ENCODE assay signal across 15 cellular contexts in genomic region chr4:1349359-1350168, GRCh38. TPM values are rescaled to one million over a fixed set of nuclear protein-coding genes. Genes with fewer than 3 reads are reported as not detected.
DNase-seq lines count a peak whose midpoint lies in the region; ATAC-seq, FAIRE-seq and TF ChIP-seq lines count a peak whose summit lies in the region.
"Had no signal": no experiment of that assay in that cellular context is flagged by ENCODE, and none has a peak within 500 bp of the region (broad histone marks: within the 10 kb centered on the region; RNA-seq: fewer than 3 reads in every experiment).

No MANE protein-coding gene starts in this region.

- H3K27me3 ChIP-seq in BLaER1 treated with 17β-estradiol and CSF1 and Interleukin-3, amounts not matched to agents 10 nM and 100 nM, result no peaks in the 10 kb centered on the region
- H3K27me3 ChIP-seq in CD4-positive, alpha-beta memory T cell (ENCODE audit: insufficient read depth, low read length), result no peaks in the 10 kb centered on the region
- no peaks in the 10 kb centered on the region for H3K27me3 ChIP-seq in small intestine (ENCODE audit: control insufficient read depth in 2 of 2, insufficient read depth in 2 of 2, low read length in 2 of 2)
- H3K27me3 ChIP-seq: uterus had no signal

- DNase-seq in CD4-positive, alpha-beta memory T cell, result peak in 1 of 5 donors; percentile 9
- no peak for DNase-seq in activated T-helper 1 cell treated with anti-CD3 and anti-CD28 coated beads, Interleukin-12 subunit alpha, Interleukin-12 subunit beta, Interleukin-2, Interleukin-4 antibody, amounts not matched to agents 30 ng/mL and 10 ng/mL and 1 ng/mL, durations not matched to agents 14 hours and 24 hours and 36 hours (ENCODE audit: low spot score)
- DNase-seq in kidney, result peak; percentile 74
- DNase-seq in small intestine, result no peak
- no peak for DNase-seq in H54 (ENCODE audit: insufficient read length, low spot score)
- DNase-seq: activated CD4-positive, alpha-beta T cell treated with anti-CD3 and anti-CD28 coated beads for 48 hours; CD4-positive, CD25-positive, alpha-beta regulatory T cell; NCI-H1105; retina; stimulated activated CD4-positive, alpha-beta T cell treated with anti-CD3 and anti-CD28 coated beads, Interleukin-2, amount 100 ng/mL, for 48 hours; uterus had no signal

- ATAC-seq in HG02642 (IDR thresholded peaks at IDR 0.05; ENCODE audit: poor library complexity, unreplicated experiment), result no peak
- ATAC-seq: HepG2 had no signal

- no peak for TF ChIP-seq CTCF in kidney (IDR thresholded peaks at IDR 0.05; ENCODE audit: borderline replicate concordance, extremely low read depth, insufficient read depth)

- POLR2A ChIA-PET in CD4-positive, alpha-beta memory T cell (lab: Charles Lee; ENCODE audit: partially characterized antibody), result no interaction called here

- CTCF ChIA-PET in CD4-positive, alpha-beta memory T cell (lab: Charles Lee; ENCODE audit: partially characterized antibody), result interaction anchor here (1.1 to 2.4 kb wide), 5 partner anchors 31 to 280 kb away, joined by 3 to 25 read pairs (median 4); no protein-coding TSS in a partner anchor

- peaks cover 12 to 21% of the 10 kb centered on the region in 2 donors for H3K36me3 Mint-ChIP-seq in CD4-positive, alpha-beta memory T cell
- peaks cover 7% of the 10 kb centered on the region for H3K36me3 Mint-ChIP-seq in activated T-helper 1 cell treated with anti-CD3 and anti-CD28 coated beads, Interleukin-12 subunit alpha, Interleukin-12 subunit beta, Interleukin-2, Interleukin-4 antibody, amounts not matched to agents 30 ng/mL and 10 ng/mL and 1 ng/mL, durations not matched to agents 14 hours and 24 hours and 36 hours (ENCODE audit: low read depth)

- peaks cover 0 to 20% (median 7%) of the 10 kb centered on the region in 11 experiments; a peak in 8 of 22 replicates for H4K20me1 ChIP-seq in BLaER1 treated with 17β-estradiol and CSF1 and Interleukin-3, amounts not matched to agents 10 nM and 100 nM

- H3K4me1 Mint-ChIP-seq in CD4-positive, alpha-beta memory T cell, result peaks cover 23 to 57% (median 28%) of the 10 kb centered on the region in 4 donors
- peaks cover 32% of the 10 kb centered on the region for H3K4me1 Mint-ChIP-seq in activated T-helper 1 cell treated with anti-CD3 and anti-CD28 coated beads, Interleukin-12 subunit alpha, Interleukin-12 subunit beta, Interleukin-2, Interleukin-4 antibody, amounts not matched to agents 30 ng/mL and 10 ng/mL and 1 ng/mL, durations not matched to agents 14 hours and 24 hours and 36 hours (ENCODE audit: low read depth)

- peaks cover 36 to 63% (median 51%) of the 10 kb centered on the region in 10 experiments for H3K4me1 ChIP-seq in BLaER1 treated with 17β-estradiol and CSF1 and Interleukin-3, amounts not matched to agents 10 nM and 100 nM
- peaks cover 35% of the 10 kb centered on the region for H3K4me1 ChIP-seq in CD4-positive, alpha-beta memory T cell (ENCODE audit: insufficient read depth, low read length)
- H3K4me1 ChIP-seq in kidney (ENCODE audit: control insufficient read depth in 1 of 2, insufficient read depth in 1 of 2, low read depth in 1 of 2, low read length in 2 of 2) (peaks cover 11 to 24% of the 10 kb centered on the region in 2 donors), small intestine (ENCODE audit: control insufficient read depth in 2 of 2, insufficient read depth in 1 of 2, low read depth in 1 of 2, low read length in 1 of 2) (peaks cover 0 to 3% of the 10 kb centered on the region in 2 donors)

- TF ChIP-seq POLR2A in H54 (IDR thresholded peaks at IDR 0.05; ENCODE audit: low read depth, low read length), result no peak

- WGBS in small intestine, 3 donors, result 92 to 94% (median 92%) methylated on average over 26 to 29 of the region's 29 CpGs

- H3K27me3 Mint-ChIP-seq in CD4-positive, alpha-beta memory T cell, result no peaks in the 10 kb centered on the region
- H3K27me3 Mint-ChIP-seq in activated T-helper 1 cell treated with anti-CD3 and anti-CD28 coated beads, Interleukin-12 subunit alpha, Interleukin-12 subunit beta, Interleukin-2, Interleukin-4 antibody, amounts not matched to agents 30 ng/mL and 10 ng/mL and 1 ng/mL, durations not matched to agents 14 hours and 24 hours and 36 hours (ENCODE audit: insufficient read depth), result peaks cover 2% of the 10 kb centered on the region
- H3K27me3 Mint-ChIP-seq: CD4-positive, CD25-positive, alpha-beta regulatory T cell had no signal

- H3K4me3 ChIP-seq in BLaER1 treated with 17β-estradiol and CSF1 and Interleukin-3, amounts not matched to agents 10 nM and 100 nM, result no peak overlapping the region
- no peak overlapping the region for H3K4me3 ChIP-seq in CD4-positive, alpha-beta memory T cell (ENCODE audit: low read length in 2 of 2)
- H3K4me3 ChIP-seq in kidney (ENCODE audit: low read length in 2 of 2) (no peak overlapping the region), small intestine (ENCODE audit: low read depth in 1 of 2, low read length in 2 of 2) (no peak overlapping the region)
- H3K4me3 ChIP-seq: uterus had no signal

- H3K27ac Mint-ChIP-seq in CD4-positive, alpha-beta memory T cell, result peak overlapping the region; percentile 52 to 97 (median 91)
- peak overlapping the region; percentile 49 for H3K27ac Mint-ChIP-seq in activated T-helper 1 cell treated with anti-CD3 and anti-CD28 coated beads, Interleukin-12 subunit alpha, Interleukin-12 subunit beta, Interleukin-2, Interleukin-4 antibody, amounts not matched to agents 30 ng/mL and 10 ng/mL and 1 ng/mL, durations not matched to agents 14 hours and 24 hours and 36 hours

- H3K9ac ChIP-seq in BLaER1 treated with 17β-estradiol and CSF1 and Interleukin-3, amounts not matched to agents 10 nM and 100 nM, result peak overlapping the region in 6 of 11 experiments; percentile 11 to 67 (median 38); a peak in 8 of 22 replicates
- peak overlapping the region in 1 of 2 donors; percentile 34 for H3K9ac ChIP-seq in kidney (ENCODE audit: low read length in 2 of 2)

- H3K9me3 Mint-ChIP-seq in CD4-positive, alpha-beta memory T cell, result peaks cover 0 to 1% (median 0%) of the 10 kb centered on the region in 8 donors
- H3K9me3 Mint-ChIP-seq in activated T-helper 1 cell treated with anti-CD3 and anti-CD28 coated beads, Interleukin-12 subunit alpha, Interleukin-12 subunit beta, Interleukin-2, Interleukin-4 antibody, amounts not matched to agents 30 ng/mL and 10 ng/mL and 1 ng/mL, durations not matched to agents 14 hours and 24 hours and 36 hours, result no peaks in the 10 kb centered on the region
- H3K9me3 Mint-ChIP-seq: CD4-positive, CD25-positive, alpha-beta regulatory T cell had no signal

- H3K36me3 ChIP-seq in BLaER1 treated with 17β-estradiol and CSF1 and Interleukin-3, amounts not matched to agents 10 nM and 100 nM, result peaks cover 0 to 29% (median 0%) of the 10 kb centered on the region in 11 experiments; a peak in 7 of 22 replicates
- peaks cover 3% of the 10 kb centered on the region for H3K36me3 ChIP-seq in CD4-positive, alpha-beta memory T cell (ENCODE audit: insufficient read depth, low read length)
- H3K36me3 ChIP-seq in kidney (ENCODE audit: control insufficient read depth in 1 of 2, insufficient read depth in 2 of 2, low read length in 2 of 2) (peaks cover 3 to 6% of the 10 kb centered on the region in 2 donors), small intestine (ENCODE audit: control insufficient read depth in 2 of 2, insufficient read depth in 2 of 2, low read length in 2 of 2) (no peaks in the 10 kb centered on the region)
- H3K36me3 ChIP-seq: uterus had no signal

- no peak for FAIRE-seq in kidney (lab: Jason Lieb, UNC)
- no peak for FAIRE-seq in small intestine (lab: Jason Lieb, UNC)
- FAIRE-seq in H54 (lab: Jason Lieb, UNC), result no peak
- FAIRE-seq: HepG2 had no signal

- H3K4me3 Mint-ChIP-seq in CD4-positive, alpha-beta memory T cell, result peak overlapping the region in 2 of 8 donors; percentile 91 to 93
- H3K4me3 Mint-ChIP-seq in activated T-helper 1 cell treated with anti-CD3 and anti-CD28 coated beads, Interleukin-12 subunit alpha, Interleukin-12 subunit beta, Interleukin-2, Interleukin-4 antibody, amounts not matched to agents 30 ng/mL and 10 ng/mL and 1 ng/mL, durations not matched to agents 14 hours and 24 hours and 36 hours, result peak overlapping the region; percentile 15

- intact Hi-C loops in CD4-positive, alpha-beta memory T cell (cut with micrococcal nuclease), result loop anchor here (5.0 kb wide), 3 partner anchors 82 to 523 kb away; partner anchors contain the start of genes NSD2 and SLBP
- intact Hi-C loops in activated T-helper 1 cell treated with anti-CD3 and anti-CD28 coated beads, Interleukin-12 subunit alpha, Interleukin-12 subunit beta, Interleukin-2, Interleukin-4 antibody, amounts not matched to agents 30 ng/mL and 10 ng/mL and 1 ng/mL, durations not matched to agents 14 hours and 24 hours and 36 hours (cut with micrococcal nuclease), result loop anchor here (5.0 to 10.0 kb wide), 7 partner anchors 42 to 1227 kb away; partner anchors contain the start of genes CFAP99, DGKQ, FAM193A and LETM1
- intact Hi-C loops in kidney (cut with DNase I), result loop anchor here (10.0 kb wide), 1 partner anchor 275 kb away; no protein-coding TSS in a partner anchor

- no peak overlapping the region; a peak in 1 of 22 replicates for H3K27ac ChIP-seq in BLaER1 treated with 17β-estradiol and CSF1 and Interleukin-3, amounts not matched to agents 10 nM and 100 nM
- H3K27ac ChIP-seq in CD4-positive, alpha-beta memory T cell (ENCODE audit: low read depth, low read length), result no peak overlapping the region
- H3K27ac ChIP-seq in kidney (ENCODE audit: low read depth in 2 of 2, low read length in 2 of 2) (no peak overlapping the region), small intestine (ENCODE audit: low read depth in 1 of 2, low read length in 1 of 2) (no peak overlapping the region)
- H3K27ac ChIP-seq: uterus had no signal

- no peaks in the 10 kb centered on the region for H3K9me3 ChIP-seq in BLaER1 treated with 17β-estradiol and CSF1 and Interleukin-3, amounts not matched to agents 10 nM and 100 nM (replicated peaks in 1 of 11)
- no peaks in the 10 kb centered on the region for H3K9me3 ChIP-seq in CD4-positive, alpha-beta memory T cell (ENCODE audit: control insufficient read depth in 1 of 2, low read length in 2 of 2)
- no peaks in the 10 kb centered on the region for H3K9me3 ChIP-seq in kidney (ENCODE audit: control insufficient read depth in 1 of 2, low read length in 2 of 2)
- H3K9me3 ChIP-seq in small intestine (ENCODE audit: control insufficient read depth, low read depth), result no peaks in the 10 kb centered on the region
- H3K9me3 ChIP-seq: uterus had no signal

- H3K4me2 ChIP-seq in BLaER1 treated with 17β-estradiol and CSF1 and Interleukin-3, amounts not matched to agents 10 nM and 100 nM, result peak overlapping the region in 10 of 11 experiments; percentile 76 to 97 (median 90); a peak in 12 of 22 replicates

RNA-seq across cellular contexts. Expression of gene UVSSA, which starts 2.6 kb away (rescaled TPM):
- total RNA-seq in CD4-positive, alpha-beta memory T cell, result 10 to 100 TPM; 44.4 to 44.6 TPM
- polyA plus RNA-seq in CD4-positive, alpha-beta memory T cell, result 1 to 10 TPM; 2.4 to 6.8 TPM
- total RNA-seq in activated T-helper 1 cell treated with anti-CD3 and anti-CD28 coated beads, Interleukin-12 subunit alpha, Interleukin-12 subunit beta, Interleukin-2, Interleukin-4 antibody, amounts not matched to agents 30 ng/mL and 10 ng/mL and 1 ng/mL, durations not matched to agents 14 hours and 24 hours and 36 hours, result 25.8 and 27.5 TPM in 2 replicates
- total RNA-seq in kidney, result 32.5 TPM
- polyA plus RNA-seq in kidney (ENCODE audit: insufficient read depth, low read depth, low replicate concordance), result 5.2 TPM
- 10 to 100 TPM in 1 of 3 donors, 1 to 10 TPM in 2; 8.5 to 10.5 (median 9.2) TPM for polyA plus RNA-seq in small intestine

RNA-seq across cellular contexts. Expression of gene NKX1-1, which starts 56.7 kb away (rescaled TPM):
- total RNA-seq in CD4-positive, alpha-beta memory T cell, result not detected
- not detected for polyA plus RNA-seq in CD4-positive, alpha-beta memory T cell
- total RNA-seq in activated T-helper 1 cell treated with anti-CD3 and anti-CD28 coated beads, Interleukin-12 subunit alpha, Interleukin-12 subunit beta, Interleukin-2, Interleukin-4 antibody, amounts not matched to agents 30 ng/mL and 10 ng/mL and 1 ng/mL, durations not matched to agents 14 hours and 24 hours and 36 hours, result not detected in 2 replicates
- total RNA-seq in kidney, result not detected
- polyA plus RNA-seq in kidney (ENCODE audit: insufficient read depth, low read depth, low replicate concordance) (not detected), small intestine (not detected)
- total RNA-seq: CD4-positive, CD25-positive, alpha-beta regulatory T cell; epithelial cell of proximal tubule; HepG2; uterus had no signal
- polyA plus RNA-seq: CD4-positive, CD25-positive, alpha-beta regulatory T cell; HepG2 had no signal

RNA-seq across cellular contexts. Expression of gene MAEA, which starts 59.9 kb away (rescaled TPM):
- 100 to 1,000 TPM; 101 to 106 TPM for total RNA-seq in CD4-positive, alpha-beta memory T cell
- polyA plus RNA-seq in CD4-positive, alpha-beta memory T cell, result 10 to 100 TPM; 54.1 to 70.9 TPM
- 67.1 and 68.1 TPM in 2 replicates for total RNA-seq in activated T-helper 1 cell treated with anti-CD3 and anti-CD28 coated beads, Interleukin-12 subunit alpha, Interleukin-12 subunit beta, Interleukin-2, Interleukin-4 antibody, amounts not matched to agents 30 ng/mL and 10 ng/mL and 1 ng/mL, durations not matched to agents 14 hours and 24 hours and 36 hours
- total RNA-seq in kidney, result 75.2 TPM
- 65.0 TPM for polyA plus RNA-seq in kidney (ENCODE audit: insufficient read depth, low read depth, low replicate concordance)
- 10 to 100 TPM; 62.1 to 97.1 (median 69.4) TPM for polyA plus RNA-seq in small intestine
